Comparison of ENCODE assay signal across 20 cellular contexts in genomic region chr15:65379986-65380385, GRCh38. TPM values are rescaled to one million over a fixed set of nuclear protein-coding genes. Genes with fewer than 3 reads are reported as not detected.
"Had no signal": no experiment of that assay in that cellular context is flagged by ENCODE, and none has a peak within 500 bp of the region (broad histone marks: within the 10 kb centered on the region; RNA-seq: fewer than 3 reads in every experiment).

No MANE protein-coding gene starts in this region.

- H3K9me3 Mint-ChIP-seq: naive thymus-derived CD4-positive, alpha-beta T cell had no signal

- H3K27ac Mint-ChIP-seq: progenitor cell of endocrine pancreas had no signal

- DNase-seq: effector CD4-positive, alpha-beta T cell; foreskin melanocyte; heart left ventricle; hippocampal formation; kidney glomerular epithelial cell; naive thymus-derived CD4-positive, alpha-beta T cell; occipital lobe; pancreas; right cardiac atrium; small intestine; stimulated activated CD4-positive, alpha-beta T cell treated with anti-CD3 and anti-CD28 coated beads, Interleukin-12 subunit alpha, Interleukin-12 subunit beta, amount 100 ng/mL, for 4 hours; stimulated activated CD4-positive, alpha-beta T cell treated with anti-CD3 and anti-CD28 coated beads, Interleukin-2, amount 100 ng/mL, for 48 hours; stimulated activated naive CD4-positive, alpha-beta T cell treated with Interleukin-2 at 50 U/mL for 16 hours; upper lobe of left lung; uterus had no signal

RNA-seq across cellular contexts. Expression of gene IGDCC3, which starts 2.2 kb away (rescaled TPM):
- total RNA-seq: dermis microvascular lymphatic vessel endothelial cell; lung microvascular endothelial cell; mesenteric fat pad; mononuclear cell; naive thymus-derived CD4-positive, alpha-beta T cell had no signal
